In genomic region chr22:23282516-23282915, GRCh38 we compare ENCODE assay signal across 8 cellular contexts.
DNase-seq lines count a peak whose midpoint lies in the region; ATAC-seq and TF ChIP-seq lines count a peak whose summit lies in the region.

No MANE protein-coding gene starts in this region.

- H3K4me3 ChIP-seq in right cardiac atrium (ENCODE audit: low read length): no peak overlapping the region
- no peak overlapping the region for H3K4me3 ChIP-seq in esophagus squamous epithelium
- no peak overlapping the region for H3K4me3 ChIP-seq in skeletal muscle satellite cell (ENCODE audit: low read length)

- DNase-seq in right cardiac atrium (peak in 2 of 3 donors; percentile 40 to 47), cardiac septum (ENCODE audit: low spot score) (no peak), esophagus squamous epithelium (lab: John Stamatoyannopoulos, UW) (no peak)
- DNase-seq in stimulated activated CD4-positive, alpha-beta T cell treated with anti-CD3 and anti-CD28 coated beads, Interleukin-4, amount 100 ng/mL, for 1 hour: no peak

- no peak for TF ChIP-seq POLR2A in esophagus squamous epithelium (IDR thresholded peaks at IDR 0.05)

- H3K36me3 ChIP-seq in esophagus squamous epithelium (peaks cover 0 to 78% (median 12%) of the 10 kb centered on the region in 3 donors), skeletal muscle satellite cell (ENCODE audit: insufficient read depth, low read length) (peaks cover 23% of the 10 kb centered on the region)

- no peaks in the 10 kb centered on the region for H3K9me3 ChIP-seq in right cardiac atrium (ENCODE audit: control insufficient read depth, low read length)
- H3K9me3 ChIP-seq in esophagus squamous epithelium: no peaks in the 10 kb centered on the region
- H3K9me3 ChIP-seq in skeletal muscle satellite cell (replicated peaks; ENCODE audit: low read length): no peaks in the 10 kb centered on the region

- no peak overlapping the region for H3K27ac ChIP-seq in right cardiac atrium (ENCODE audit: low read length)
- H3K27ac ChIP-seq in esophagus squamous epithelium: peak overlapping the region; percentile 77 to 90 (median 84)

- TF ChIP-seq CTCF in esophagus squamous epithelium (IDR thresholded peaks at IDR 0.05): no peak

- intact Hi-C loops in right cardiac atrium (cut with DNase I): loop anchor here in 1 of 4 donors (2.0 kb wide), 1 partner anchor 104 kb away; no protein-coding TSS in a partner anchor
- intact Hi-C loops in cardiac septum (cut with DNase I): loop anchor here (10.0 kb wide), 1 partner anchor 328 kb away; no protein-coding TSS in a partner anchor
- intact Hi-C loops in esophagus squamous epithelium (cut with DNase I): loop anchor here (2.0 kb wide), 1 partner anchor 104 kb away; no protein-coding TSS in a partner anchor

- no peak for ATAC-seq in right cardiac atrium
- ATAC-seq in HG03520 (IDR thresholded peaks at IDR 0.05; ENCODE audit: unreplicated experiment): no peak
- ATAC-seq in HG03378 (IDR thresholded peaks at IDR 0.05; ENCODE audit: unreplicated experiment): no peak
- no peak for ATAC-seq in HG03521 (IDR thresholded peaks at IDR 0.05; ENCODE audit: unreplicated experiment)

- peak overlapping the region; percentile 82 for H3K4me2 ChIP-seq in skeletal muscle satellite cell (ENCODE audit: low read length)

- H3K4me1 ChIP-seq in right cardiac atrium (ENCODE audit: control insufficient read depth, insufficient read depth, low read length) (peaks cover 10% of the 10 kb centered on the region), esophagus squamous epithelium (peaks cover 28 to 73% (median 49%) of the 10 kb centered on the region in 3 donors), skeletal muscle satellite cell (ENCODE audit: control insufficient read depth, insufficient read depth, low read length) (peaks cover 16% of the 10 kb centered on the region)

- H3K27me3 ChIP-seq in right cardiac atrium (ENCODE audit: control insufficient read depth, insufficient read depth) (no peaks in the 10 kb centered on the region), esophagus squamous epithelium (no peaks in the 10 kb centered on the region), skeletal muscle satellite cell (ENCODE audit: control insufficient read depth, insufficient read depth, low read length) (no peaks in the 10 kb centered on the region)

- no peak overlapping the region for H3K9ac ChIP-seq in skeletal muscle satellite cell (ENCODE audit: low read depth, low read length)

- WGBS in right cardiac atrium: 94% methylated on average over 10 of the region's 10 CpGs
- WGBS in esophagus squamous epithelium, 2 donors: 64 to 79% methylated on average over 7 of the region's 10 CpGs

Comparison
In these comparisons a context has a peak if more than half of its experiments do, and no peak if none do; other contexts are left out.
1. DNase-seq: peak in right cardiac atrium (2 of 3); none in cardiac septum (single experiment), esophagus squamous epithelium (single experiment) and stimulated activated CD4-positive, alpha-beta T cell treated with anti-CD3 and anti-CD28 coated beads, Interleukin-4, amount 100 ng/mL, for 1 hour (single experiment).